25 cellular contexts compared by ENCODE assay signal in the genomic region with DNA sequence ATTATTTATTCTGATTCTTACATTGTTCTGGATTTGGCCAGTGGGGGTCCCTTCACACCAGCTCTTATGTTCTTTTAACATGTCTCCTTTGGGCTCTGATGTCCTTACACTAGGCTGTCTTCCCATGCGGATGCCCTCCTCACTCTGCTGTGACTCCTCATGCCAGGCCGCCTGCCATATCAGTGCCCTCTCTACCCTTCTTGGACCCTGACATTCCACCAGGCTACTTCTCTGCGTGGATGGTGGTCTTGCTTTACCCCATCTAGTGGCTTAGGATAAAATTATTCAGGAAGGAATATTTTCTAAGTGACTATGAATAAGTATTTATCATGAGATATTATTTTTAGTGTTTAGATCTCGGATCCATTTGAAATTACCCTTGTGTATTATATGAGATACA. TPM values are rescaled to one million over a fixed set of nuclear protein-coding genes. Genes with fewer than 3 reads are reported as not detected.
DNase-seq lines count a peak whose midpoint lies in the region; FAIRE-seq and TF ChIP-seq lines count a peak whose summit lies in the region.
"Had no signal": no experiment of that assay in that cellular context is flagged by ENCODE, and none has a peak within 500 bp of the region (broad histone marks: within the 10 kb centered on the region; RNA-seq: fewer than 3 reads in every experiment).

No MANE protein-coding gene starts in this region.

- no peak overlapping the region for H3K4me2 ChIP-seq in OCI-LY3 (ENCODE audit: low read length)
- no peak overlapping the region for H3K4me2 ChIP-seq in endothelial cell of umbilical vein (ENCODE audit: insufficient read depth, low read length)
- H3K4me2 ChIP-seq: BLaER1 had no signal

- H3K9me3 ChIP-seq in OCI-LY3 (ENCODE audit: insufficient read depth, low read length): no peaks in the 10 kb centered on the region
- H3K9me3 ChIP-seq in endothelial cell of umbilical vein (replicated peaks; ENCODE audit: control insufficient read depth, insufficient read depth, low read length): no peaks in the 10 kb centered on the region
- no peaks in the 10 kb centered on the region for H3K9me3 ChIP-seq in ascending aorta
- H3K9me3 ChIP-seq: BLaER1, body of pancreas, pancreas, SJCRH30, tibial artery had no signal

- H3K27ac ChIP-seq in OCI-LY3 (ENCODE audit: low read length) (no peak overlapping the region), endothelial cell of umbilical vein (ENCODE audit: insufficient read depth, low read depth, low read length) (no peak overlapping the region), ascending aorta (no peak overlapping the region)
- H3K27ac ChIP-seq: BLaER1, body of pancreas, pancreas, SJCRH30, tibial artery had no signal

- H4K20me1 ChIP-seq in OCI-LY3 (ENCODE audit: insufficient read depth, low read length): peaks cover 14% of the 10 kb centered on the region
- H4K20me1 ChIP-seq in endothelial cell of umbilical vein (replicated peaks; ENCODE audit: control insufficient read depth, extremely low read depth, insufficient read depth, low read length): no peaks in the 10 kb centered on the region

- BruUV-seq in endothelial cell of umbilical vein (replicated peaks; lab: Mats Ljungman, UMichigan): no TSS peak

- CTCF ChIA-PET in endothelial cell of umbilical vein (lab: Charles Lee): interaction anchor here (0.6 to 0.8 kb wide), 5 partner anchors 15 to 28 kb away, joined by 3 to 7 read pairs (median 3); no protein-coding TSS in a partner anchor

- H3K9ac ChIP-seq in OCI-LY3 (ENCODE audit: low read length) (no peak overlapping the region), endothelial cell of umbilical vein (replicated peaks; ENCODE audit: extremely low read depth, insufficient read depth, low read length) (no peak overlapping the region)
- H3K9ac ChIP-seq: BLaER1 had no signal

- POLR2A ChIA-PET in endothelial cell of umbilical vein (lab: Charles Lee): no interaction called here

- peaks cover 13% of the 10 kb centered on the region for H3K4me1 ChIP-seq in OCI-LY3 (ENCODE audit: low read length)
- peaks cover 6% of the 10 kb centered on the region for H3K4me1 ChIP-seq in endothelial cell of umbilical vein (ENCODE audit: control insufficient read depth, extremely low read depth, insufficient read depth, low read length)
- H3K4me1 ChIP-seq in ascending aorta: no peaks in the 10 kb centered on the region
- H3K4me1 ChIP-seq: BLaER1, SJCRH30, tibial artery had no signal

- FAIRE-seq in endothelial cell of umbilical vein (lab: Jason Lieb, UNC): no peak
- FAIRE-seq: GM12878, kidney, pancreas had no signal

- H3K36me3 ChIP-seq in OCI-LY3 (replicated peaks; ENCODE audit: low read depth, low read length) (peaks cover 34% of the 10 kb centered on the region), endothelial cell of umbilical vein (ENCODE audit: control insufficient read depth in 2 of 2, extremely low read depth in 1 of 2, insufficient read depth in 2 of 2, low read length in 2 of 2) (peaks cover 6 to 23% of the 10 kb centered on the region in 2 experiments), ascending aorta (peaks cover 45 to 73% of the 10 kb centered on the region in 2 donors)

- intact Hi-C loops in endothelial cell of umbilical vein (cut with micrococcal nuclease) (no loop called here), ascending aorta (cut with DNase I) (no loop called here)

- no peak overlapping the region for H2AFZ ChIP-seq in OCI-LY3 (ENCODE audit: low read depth, low read length)
- H2AFZ ChIP-seq in endothelial cell of umbilical vein (ENCODE audit: low read depth, low read length): no peak overlapping the region

- no peaks in the 10 kb centered on the region for H3K27me3 ChIP-seq in OCI-LY3 (ENCODE audit: low read depth, low read length)
- no peaks in the 10 kb centered on the region for H3K27me3 ChIP-seq in endothelial cell of umbilical vein (ENCODE audit: control insufficient read depth in 2 of 2, insufficient read depth in 2 of 2, low read length in 2 of 2)
- no peaks in the 10 kb centered on the region for H3K27me3 ChIP-seq in ascending aorta
- H3K27me3 ChIP-seq: BLaER1, body of pancreas, pancreas, SJCRH30, tibial artery had no signal

- dilution Hi-C loops in endothelial cell of umbilical vein (cut with MboI; ENCODE audit: extremely low pct_ligation_motif_present, low sequenced_read_pairs): no loop called here

- H3K9me1 ChIP-seq in endothelial cell of umbilical vein (replicated peaks; ENCODE audit: control insufficient read depth, extremely low read depth, insufficient read depth, low read length): no peaks in the 10 kb centered on the region

- no peak for TF ChIP-seq POLR2A in endothelial cell of umbilical vein (IDR thresholded peaks at IDR 0.05; ENCODE audit: low read depth, low read length)

- DNase-seq in ELR (ENCODE audit: low read depth): peak; percentile 23
- peak; percentile 31 for DNase-seq in endothelial cell of umbilical vein (ENCODE audit: low read depth, low spot score)
- no peak for DNase-seq in retinal pigment epithelial cell (ENCODE audit: low read depth)
- DNase-seq in putamen (ENCODE audit: low spot score): no peak
- DNase-seq in ascending aorta (ENCODE audit: low spot score in 2 of 2): no peak
- no peak for DNase-seq in NCI-H2196 treated with DMSO at 0.1 percent for 48 hours (lab: John Stamatoyannopoulos, UW; ENCODE audit: unreplicated experiment)
- DNase-seq: activated CD4-positive, CD25-positive, alpha-beta regulatory T cell; body of pancreas; cortex of kidney; foreskin melanocyte; GDM1; HCEC 1CT; KG1; kidney; NCI-H1092; NCI-H2029 treated with DMSO at 0.1 percent for 48 hours; NCI-H524 treated with DMSO at 0.1 percent for 48 hours; pancreas; SJCRH30; stimulated activated CD4-positive, alpha-beta T cell treated with anti-CD3 and anti-CD28 coated beads, Interleukin-2, amount 100 ng/mL, for 24 hours; stimulated activated naive CD4-positive, alpha-beta T cell treated with Interleukin-2 at 50 U/mL for 16 hours; tibial artery had no signal

- H3K79me2 ChIP-seq in OCI-LY3 (ENCODE audit: low read length) (no peaks in the 10 kb centered on the region), endothelial cell of umbilical vein (ENCODE audit: control insufficient read depth, insufficient read depth, low read length) (peaks cover 7% of the 10 kb centered on the region)

- TF ChIP-seq CTCF in OCI-LY3 (IDR thresholded peaks at IDR 0.05; ENCODE audit: low read depth, low read length) (peak; percentile 18), endothelial cell of umbilical vein (IDR thresholded peaks at IDR 0.05; ENCODE audit: extremely low read depth in 1 of 2, insufficient read depth in 1 of 2, low read depth in 1 of 2, low read length in 2 of 2) (peak; percentile 11 to 18), retinal pigment epithelial cell (conservative IDR thresholded peaks at IDR 0.05; ENCODE audit: low read depth, low read length) (peak; percentile 30), ascending aorta (IDR thresholded peaks at IDR 0.05) (no peak)

- H3K4me3 ChIP-seq in OCI-LY3 (ENCODE audit: low read length): no peak overlapping the region
- H3K4me3 ChIP-seq in endothelial cell of umbilical vein (replicated peaks in 1 of 3; ENCODE audit: insufficient read depth in 1 of 3, low read depth in 1 of 3, low read length in 3 of 3): no peak overlapping the region
- H3K4me3 ChIP-seq in retinal pigment epithelial cell (ENCODE audit: low read length): no peak overlapping the region
- no peak overlapping the region for H3K4me3 ChIP-seq in ascending aorta
- H3K4me3 ChIP-seq: BLaER1, body of pancreas, GM12878, pancreas, SJCRH30, tibial artery had no signal

TF ChIP-seq in endothelial cell of umbilical vein, 7 proteins besides CTCF, POLR2A, EP300 and RAD21:
- TF ChIP-seq MYC (IDR thresholded peaks at IDR 0.05; ENCODE audit: low read depth, low read length) (no peak), GATA2 (IDR thresholded peaks at IDR 0.05; ENCODE audit: insufficient read depth, insufficient read length, low read depth, low read length) (no peak), EZH2 (IDR thresholded peaks at IDR 0.05; ENCODE audit: borderline replicate concordance, low read depth, low read length, severe bottlenecking) (no peak)

RNA-seq across cellular contexts. Expression of gene ATF6, which starts 21.2 kb away (rescaled TPM):
- total RNA-seq in endothelial cell of umbilical vein: 38.8 and 40.3 TPM in 2 replicates
- 22.8 and 24.9 TPM in 2 replicates for polyA plus RNA-seq in endothelial cell of umbilical vein
- polyA plus RNA-seq in endothelial cell of umbilical vein (2011; cell fraction: cytosol; rRNA removed): 29.4 and 29.6 TPM in 2 replicates
- polyA plus RNA-seq in endothelial cell of umbilical vein (2011; cell fraction: nucleus; rRNA removed): 22.6 and 25.5 TPM in 2 replicates
- polyA plus RNA-seq in endothelial cell of umbilical vein (2012): 22.0 and 30.2 TPM in 2 replicates
- 47.1 and 51.7 TPM in 2 replicates for polyA minus RNA-seq in endothelial cell of umbilical vein
- 16.1 TPM for polyA minus RNA-seq in endothelial cell of umbilical vein (2011; cell fraction: cytosol; rRNA and poly(A)+ RNA removed)
- polyA minus RNA-seq in endothelial cell of umbilical vein (2011; cell fraction: nucleus; rRNA and poly(A)+ RNA removed): 48.9 and 71.6 TPM in 2 replicates
- total RNA-seq in ascending aorta: 12.3 TPM

RNA-seq across cellular contexts. Expression of gene DUSP12, which starts 37.8 kb away (rescaled TPM):
- total RNA-seq in endothelial cell of umbilical vein: 26.8 and 28.3 TPM in 2 replicates
- polyA plus RNA-seq in endothelial cell of umbilical vein: 25.7 and 31.6 TPM in 2 replicates
- 35.8 and 36.6 TPM in 2 replicates for polyA plus RNA-seq in endothelial cell of umbilical vein (2011; cell fraction: cytosol; rRNA removed)
- 26.5 and 34.8 TPM in 2 replicates for polyA plus RNA-seq in endothelial cell of umbilical vein (2011; cell fraction: nucleus; rRNA removed)
- polyA plus RNA-seq in endothelial cell of umbilical vein (2012): 20.4 and 29.2 TPM in 2 replicates
- polyA minus RNA-seq in endothelial cell of umbilical vein: 13.9 and 17.8 TPM in 2 replicates
- polyA minus RNA-seq in endothelial cell of umbilical vein (2011; cell fraction: cytosol; rRNA and poly(A)+ RNA removed): 26.5 TPM
- 18.2 and 20.1 TPM in 2 replicates for polyA minus RNA-seq in endothelial cell of umbilical vein (2011; cell fraction: nucleus; rRNA and poly(A)+ RNA removed)
- 21.0 TPM for total RNA-seq in ascending aorta

Comparison
In these comparisons a context has a peak if more than half of its experiments do, and no peak if none do; other contexts are left out.
1. DNase-seq: peak in ELR (single experiment) and endothelial cell of umbilical vein (single experiment); none in retinal pigment epithelial cell (single experiment), putamen (single experiment), ascending aorta (0 of 2) and NCI-H2196 treated with DMSO at 0.1 percent for 48 hours (single experiment).
2. CTCF ChIP-seq: peak in OCI-LY3 (single experiment), endothelial cell of umbilical vein (2 of 2) and retinal pigment epithelial cell (single experiment); none in ascending aorta (0 of 3).